19 cellular contexts compared by ENCODE assay signal in the genomic region with DNA sequence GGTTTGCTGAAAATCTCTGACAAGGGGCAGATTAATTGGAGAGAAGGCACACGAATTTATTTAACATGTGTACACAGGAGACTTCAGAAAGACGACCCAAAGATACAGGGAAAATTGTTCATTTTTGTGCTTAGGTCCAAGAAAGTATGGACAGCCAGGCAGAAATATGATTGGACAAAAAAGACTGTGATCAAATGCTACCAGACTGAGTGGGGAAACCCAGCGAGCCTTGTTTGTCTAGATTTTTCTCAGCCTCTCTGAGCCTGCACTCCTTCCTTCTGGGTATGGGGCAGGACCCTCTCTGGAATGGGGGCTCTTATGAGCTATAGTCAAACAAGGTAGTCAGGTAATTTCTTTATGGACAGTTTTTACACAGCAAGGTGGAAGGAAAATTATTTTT. TPM values are rescaled to one million over a fixed set of nuclear protein-coding genes. Genes with fewer than 3 reads are reported as not detected.
DNase-seq lines count a peak whose midpoint lies in the region; ATAC-seq and TF ChIP-seq lines count a peak whose summit lies in the region.
"Had no signal": no experiment of that assay in that cellular context is flagged by ENCODE, and none has a peak within 500 bp of the region (broad histone marks: within the 10 kb centered on the region; RNA-seq: fewer than 3 reads in every experiment).

No MANE protein-coding gene starts in this region.

- no peaks in the 10 kb centered on the region for H3K79me2 ChIP-seq in mammary epithelial cell (ENCODE audit: insufficient read depth, low read length)

- no peaks in the 10 kb centered on the region for H4K20me1 ChIP-seq in mammary epithelial cell (ENCODE audit: insufficient read depth, low read length)

- 92% methylated on average over 3 of the region's 3 CpGs for WGBS in mammary epithelial cell (ENCODE audit: low coverage, missing lambda C conversion rate)
- 42 to 57% (median 53%) methylated on average over 3 of the region's 3 CpGs for WGBS in stomach, 5 donors

- in situ Hi-C loops in mammary epithelial cell (cut with MboI; ENCODE audit: low sequenced_read_pairs in 2 of 2) (loop anchor here (25.0 kb wide), 1 partner anchor 375 kb away; no protein-coding TSS in a partner anchor), gastrocnemius medialis (cut with MboI; ENCODE audit: low sequenced_read_pairs in 4 of 4) (loop anchor here in 1 of 4 donors (25.0 kb wide), 1 partner anchor 375 kb away; no protein-coding TSS in a partner anchor)

- no peaks in the 10 kb centered on the region for H3K27me3 ChIP-seq in HUES6 (ENCODE audit: control insufficient read depth, insufficient read depth, low read length)
- no peaks in the 10 kb centered on the region for H3K27me3 ChIP-seq in mammary epithelial cell (ENCODE audit: insufficient read depth, low read length)
- H3K27me3 ChIP-seq in stomach = no peaks in the 10 kb centered on the region
- H3K27me3 ChIP-seq in gastrocnemius medialis = no peaks in the 10 kb centered on the region
- H3K27me3 ChIP-seq: dorsolateral prefrontal cortex, heart right ventricle had no signal

- H3K4me3 Mint-ChIP-seq in memory B cell = no peak overlapping the region
- H3K4me3 Mint-ChIP-seq: activated CD4-positive, alpha-beta memory T cell treated with anti-CD3 and anti-CD28 coated beads for 36 hours; activated naive CD8-positive, alpha-beta T cell treated with anti-CD3 and anti-CD28 coated beads, Interleukin-2, amount 10 ng/mL, durations not matched to agents 7 days and 5 days; activated T-cell treated with anti-CD3 and anti-CD28 coated beads, Interleukin-2, amount 50 U/mL, for 4 hours; naive thymus-derived CD8-positive, alpha-beta T cell; stimulated activated naive CD8-positive, alpha-beta T cell treated with anti-CD3 and anti-CD28 coated beads, Interleukin-15, Interleukin-2, amounts not matched to agents 100 ng/mL and 50 ng/mL, for 24 hours had no signal

- ATAC-seq in memory B cell (ENCODE audit: low read depth) = no peak
- ATAC-seq in gastrocnemius medialis = no peak
- ATAC-seq: activated T-cell treated with anti-CD3 and anti-CD28 coated beads, Interleukin-2, amount 50 U/mL, for 4 hours; GM12878; heart right ventricle; naive thymus-derived CD8-positive, alpha-beta T cell had no signal

- peaks cover 5% of the 10 kb centered on the region for H3K36me3 Mint-ChIP-seq in memory B cell

- peaks cover 16% of the 10 kb centered on the region for H3K9me3 ChIP-seq in HUES6 (ENCODE audit: control insufficient read depth, insufficient read depth, low read depth, low read length)
- H3K9me3 ChIP-seq in mammary epithelial cell (replicated peaks; ENCODE audit: insufficient read depth, low read length) = peaks cover 9% of the 10 kb centered on the region
- peaks cover 0 to 18% (median 15%) of the 10 kb centered on the region in 4 donors for H3K9me3 ChIP-seq in stomach
- H3K9me3 ChIP-seq in gastrocnemius medialis = peaks cover 0 to 8% (median 0%) of the 10 kb centered on the region in 3 donors

- H3K4me1 ChIP-seq in HUES6 (ENCODE audit: control insufficient read depth, insufficient read depth, low read length) = peaks cover 42% of the 10 kb centered on the region
- peaks cover 23% of the 10 kb centered on the region for H3K4me1 ChIP-seq in mammary epithelial cell (ENCODE audit: insufficient read depth, low read length)
- peaks cover 0 to 10% (median 5%) of the 10 kb centered on the region in 4 donors for H3K4me1 ChIP-seq in stomach
- no peaks in the 10 kb centered on the region for H3K4me1 ChIP-seq in gastrocnemius medialis

- H3K9ac ChIP-seq in HUES6 (ENCODE audit: low read length) (no peak overlapping the region), mammary epithelial cell (ENCODE audit: insufficient read depth, low read length) (no peak overlapping the region)

- no peak for DNase-seq in mammary epithelial cell
- DNase-seq in memory B cell (ENCODE audit: low spot score in 2 of 2) = no peak
- no peak for DNase-seq in stomach
- no peak for DNase-seq in T-helper 1 cell
- no peak for DNase-seq in islet precursor cell
- DNase-seq in gastrocnemius medialis = no peak
- no peak for DNase-seq in SIG-M5 (lab: John Stamatoyannopoulos, UW)
- DNase-seq: activated CD4-positive, alpha-beta memory T cell treated with anti-CD3 and anti-CD28 coated beads for 36 hours; activated naive CD8-positive, alpha-beta T cell treated with anti-CD3 and anti-CD28 coated beads, Interleukin-2, amount 10 ng/mL, durations not matched to agents 7 days and 5 days; activated T-cell treated with anti-CD3 and anti-CD28 coated beads, Interleukin-2, amount 50 U/mL, for 4 hours; dorsolateral prefrontal cortex; heart right ventricle; IMR-90; naive thymus-derived CD8-positive, alpha-beta T cell had no signal

- H3K36me3 ChIP-seq in HUES6 (ENCODE audit: control insufficient read depth, insufficient read depth, low read length) (no peaks in the 10 kb centered on the region), mammary epithelial cell (ENCODE audit: insufficient read depth, low read length) (no peaks in the 10 kb centered on the region), stomach (no peaks in the 10 kb centered on the region), gastrocnemius medialis (no peaks in the 10 kb centered on the region)
- H3K36me3 ChIP-seq: heart right ventricle had no signal

- peaks cover 4% of the 10 kb centered on the region for H3K27me3 Mint-ChIP-seq in memory B cell
- H3K27me3 Mint-ChIP-seq: activated CD4-positive, alpha-beta memory T cell treated with anti-CD3 and anti-CD28 coated beads for 36 hours; stimulated activated naive CD8-positive, alpha-beta T cell treated with anti-CD3 and anti-CD28 coated beads, Interleukin-15, Interleukin-2, amounts not matched to agents 100 ng/mL and 50 ng/mL, for 24 hours had no signal

- H3K27ac ChIP-seq in HUES6 (ENCODE audit: low read depth, low read length) = peak overlapping the region; percentile 68
- peak overlapping the region; percentile 67 for H3K27ac ChIP-seq in mammary epithelial cell (ENCODE audit: insufficient read depth, low read depth, low read length)
- H3K27ac ChIP-seq in stomach = peak overlapping the region in 3 of 5 donors; percentile 21 to 72 (median 39)
- no peak overlapping the region for H3K27ac ChIP-seq in gastrocnemius medialis
- H3K27ac ChIP-seq: dorsolateral prefrontal cortex, heart right ventricle had no signal

- no peak for TF ChIP-seq EP300 in stomach (IDR thresholded peaks at IDR 0.05)

- CTCF ChIA-PET in mammary epithelial cell (lab: Charles Lee; ENCODE audit: low non-redundant PET) = interaction anchor here (0.5 kb wide), 1 partner anchor 32 kb away, joined by 6 read pairs; no protein-coding TSS in a partner anchor

- H3K4me1 Mint-ChIP-seq in memory B cell = peaks cover 12% of the 10 kb centered on the region

- intact Hi-C loops in mammary epithelial cell (cut with micrococcal nuclease) (no loop called here), stomach (cut with DNase I; ENCODE audit: low total_unique reads) (no loop called here), gastrocnemius medialis (cut with DNase I; ENCODE audit: low total_unique reads) (no loop called here)

- no peak overlapping the region for H3K4me3 ChIP-seq in HUES6 (ENCODE audit: low read depth, low read length)
- no peak overlapping the region for H3K4me3 ChIP-seq in mammary epithelial cell (replicated peaks in 1 of 3; ENCODE audit: insufficient read depth in 1 of 3, low read depth in 2 of 3, low read length in 3 of 3)
- no peak overlapping the region for H3K4me3 ChIP-seq in stomach
- no peak overlapping the region for H3K4me3 ChIP-seq in gastrocnemius medialis
- H3K4me3 ChIP-seq: dorsolateral prefrontal cortex, GM12878, heart right ventricle had no signal

- peak overlapping the region; percentile 21 for H3K27ac Mint-ChIP-seq in memory B cell
- H3K27ac Mint-ChIP-seq: activated CD4-positive, alpha-beta memory T cell treated with anti-CD3 and anti-CD28 coated beads for 36 hours; activated naive CD8-positive, alpha-beta T cell treated with anti-CD3 and anti-CD28 coated beads, Interleukin-2, amount 10 ng/mL, durations not matched to agents 7 days and 5 days; stimulated activated naive CD8-positive, alpha-beta T cell treated with anti-CD3 and anti-CD28 coated beads, Interleukin-15, Interleukin-2, amounts not matched to agents 100 ng/mL and 50 ng/mL, for 24 hours had no signal

- TF ChIP-seq POLR2A in stomach (IDR thresholded peaks at IDR 0.05) (no peak), gastrocnemius medialis (IDR thresholded peaks at IDR 0.05) (no peak)

- peak overlapping the region; percentile 26 for H3K4me2 ChIP-seq in mammary epithelial cell (ENCODE audit: insufficient read depth, low read depth, low read length)

- H2AFZ ChIP-seq in mammary epithelial cell (ENCODE audit: low read depth, low read length) = peak overlapping the region; percentile 34

- TF ChIP-seq CTCF in mammary epithelial cell (conservative IDR thresholded peaks at IDR 0.05 in 1 of 2, IDR thresholded peaks at IDR 0.05 in 1 of 2; ENCODE audit: extremely low read depth in 1 of 2, insufficient read depth in 1 of 2, low read depth in 1 of 2, low read length in 2 of 2) (no peak), stomach (IDR thresholded peaks at IDR 0.05) (no peak), gastrocnemius medialis (IDR thresholded peaks at IDR 0.05 in 4 of 5, conservative IDR thresholded peaks at IDR 0.05 in 1 of 5) (no peak)

- no TSS peak for BruUV-seq in mammary epithelial cell (replicated peaks; lab: Mats Ljungman, UMichigan)

- peaks cover 5% of the 10 kb centered on the region for H3K9me3 Mint-ChIP-seq in memory B cell

- dilution Hi-C loops in mammary epithelial cell (cut with HindIII; ENCODE audit: low sequenced_read_pairs) = loop anchor here (5.0 kb wide), 1 partner anchor 370 kb away; no protein-coding TSS in a partner anchor

RNA-seq across cellular contexts. Expression of gene CIPC, which starts 10.4 kb away (rescaled TPM):
- total RNA-seq in mammary epithelial cell (10 to 100 TPM; 11.6 to 30.2 TPM), stomach (10 to 100 TPM; 12.7 to 81.1 (median 32.2) TPM), gastrocnemius medialis (100 to 1,000 TPM; 114 to 178 (median 120) TPM)
- polyA plus RNA-seq in mammary epithelial cell (9.9 TPM), stomach (10 to 100 TPM in 1 of 3 donors, 1 to 10 TPM in 2; 6.0 to 10.6 (median 6.1) TPM)
- polyA minus RNA-seq in mammary epithelial cell = 14.5 TPM

RNA-seq across cellular contexts. Expression of gene ZDHHC22, which starts 54.0 kb away (rescaled TPM):
- not detected for total RNA-seq in mammary epithelial cell
- polyA plus RNA-seq in mammary epithelial cell = not detected
- not detected for polyA minus RNA-seq in mammary epithelial cell
- total RNA-seq in stomach = under 1 TPM in 1 of 5 donors, not detected in 4; 0.18 TPM
- under 1 TPM in 1 of 3 donors, not detected in 2; 0.08 TPM for polyA plus RNA-seq in stomach
- total RNA-seq in gastrocnemius medialis = not detected
- total RNA-seq: activated CD4-positive, alpha-beta memory T cell treated with anti-CD3 and anti-CD28 coated beads for 36 hours; activated naive CD8-positive, alpha-beta T cell treated with anti-CD3 and anti-CD28 coated beads, Interleukin-2, amount 10 ng/mL, durations not matched to agents 7 days and 5 days; activated T-cell treated with anti-CD3 and anti-CD28 coated beads, Interleukin-2, amount 50 U/mL, for 4 hours; G401; GM12878; IMR-90; naive thymus-derived CD8-positive, alpha-beta T cell; renal cortical epithelial cell had no signal
- polyA plus RNA-seq: heart right ventricle; IMR-90; naive thymus-derived CD8-positive, alpha-beta T cell had no signal

RNA-seq across cellular contexts. Expression of gene IRF2BPL, which starts 59.1 kb away (rescaled TPM):
- total RNA-seq in mammary epithelial cell = 10 to 100 TPM; 41.3 to 49.4 TPM
- 14.0 TPM for polyA plus RNA-seq in mammary epithelial cell
- polyA minus RNA-seq in mammary epithelial cell = 13.7 TPM
- total RNA-seq in stomach = 10 to 100 TPM in 4 of 5 donors, 1 to 10 TPM in 1; 5.3 to 43.6 (median 28.4) TPM
- 10 to 100 TPM in 2 of 3 donors, 1 to 10 TPM in 1; 8.5 to 17.7 (median 10.5) TPM for polyA plus RNA-seq in stomach
- 10 to 100 TPM; 15.0 to 26.4 (median 17.0) TPM for total RNA-seq in gastrocnemius medialis

Comparison
In these comparisons a context has a peak if more than half of its experiments do, and no peak if none do; other contexts are left out.
1. H3K27ac ChIP-seq: peak in HUES6 (single experiment), mammary epithelial cell (single experiment) and stomach (3 of 5); none in gastrocnemius medialis (0 of 4).